Comparison of ENCODE assay signal across 18 cellular contexts in the genomic region with DNA sequence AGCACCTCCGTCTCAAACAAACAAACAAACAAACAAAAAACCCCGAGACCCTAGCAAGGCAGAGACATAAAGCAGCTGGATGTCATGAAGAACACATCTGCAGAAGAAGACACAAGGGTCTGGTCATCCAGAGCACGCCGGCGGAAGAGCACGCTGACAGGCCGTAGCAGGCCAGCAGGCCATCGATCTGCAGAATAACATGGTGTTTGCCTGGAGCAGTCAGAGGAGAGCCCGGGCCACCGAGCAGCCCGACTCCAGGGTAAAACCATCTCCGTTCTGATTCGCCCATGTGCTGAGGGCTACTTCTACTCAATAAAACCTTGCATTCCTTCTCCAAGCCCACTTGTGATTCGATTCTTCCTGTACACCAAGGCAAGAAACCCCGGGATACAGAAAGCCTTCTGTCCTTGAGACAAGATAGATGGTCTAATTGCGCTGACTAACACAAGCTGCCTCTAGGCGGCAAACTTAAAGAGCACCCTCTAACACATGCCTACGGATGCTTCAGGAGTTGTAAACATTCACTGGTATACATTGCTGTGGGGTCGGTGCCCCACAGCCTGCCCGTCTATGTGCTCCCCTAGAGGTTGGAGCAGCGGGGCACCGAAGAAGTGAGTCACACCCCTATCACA.
"Had no signal": no experiment of that assay in that cellular context is flagged by ENCODE, and none has a peak within 500 bp of the region (broad histone marks: within the 10 kb centered on the region; RNA-seq: fewer than 3 reads in every experiment).

No MANE protein-coding gene starts in this region.

- H3K4me3 ChIP-seq: heart left ventricle, left lung, ovary, prostate gland had no signal

- H3K9me3 ChIP-seq: ovary, prostate gland had no signal

- DNase-seq: activated CD4-positive, alpha-beta T cell treated with anti-CD3 and anti-CD28 coated beads for 4 hours; activated CD4-positive, alpha-beta T cell treated with anti-CD3 and anti-CD28 coated beads, Interleukin-2, amount 50 U/mL, for 48 hours; activated CD4-positive, CD25-positive, alpha-beta regulatory T cell; activated CD8-positive, alpha-beta memory T cell treated with anti-CD3 and anti-CD28 coated beads, Interleukin-2, amount 50 U/mL, for 48 hours; activated naive CD4-positive, alpha-beta T cell; activated T-cell treated with anti-CD3 and anti-CD28 coated beads, Interleukin-2, amount 50 U/mL, for 4 hours; central memory CD4-positive, alpha-beta T cell; kidney glomerular epithelial cell; natural killer cell; ovary; stimulated activated CD4-positive, alpha-beta T cell treated with anti-CD3 and anti-CD28 coated beads, Interleukin-4, amount 100 ng/mL, for 24 hours; stimulated activated naive CD4-positive, alpha-beta T cell treated with Interleukin-2 at 50 U/mL for 16 hours; T-helper 9 cell had no signal

- FAIRE-seq: astrocyte, colon had no signal

- H3K27ac ChIP-seq: heart left ventricle, left lung, ovary, prostate gland had no signal

- H3K27me3 ChIP-seq: heart left ventricle, left lung, ovary had no signal

- ATAC-seq: activated T-cell treated with anti-CD3 and anti-CD28 coated beads, Interleukin-2, amount 50 U/mL, for 4 hours; heart left ventricle; left lung; natural killer cell had no signal

- H3K4me1 ChIP-seq: heart left ventricle, left lung, prostate gland had no signal

- H3K36me3 ChIP-seq: heart left ventricle, left lung, ovary, prostate gland had no signal
